In the genomic region with DNA sequence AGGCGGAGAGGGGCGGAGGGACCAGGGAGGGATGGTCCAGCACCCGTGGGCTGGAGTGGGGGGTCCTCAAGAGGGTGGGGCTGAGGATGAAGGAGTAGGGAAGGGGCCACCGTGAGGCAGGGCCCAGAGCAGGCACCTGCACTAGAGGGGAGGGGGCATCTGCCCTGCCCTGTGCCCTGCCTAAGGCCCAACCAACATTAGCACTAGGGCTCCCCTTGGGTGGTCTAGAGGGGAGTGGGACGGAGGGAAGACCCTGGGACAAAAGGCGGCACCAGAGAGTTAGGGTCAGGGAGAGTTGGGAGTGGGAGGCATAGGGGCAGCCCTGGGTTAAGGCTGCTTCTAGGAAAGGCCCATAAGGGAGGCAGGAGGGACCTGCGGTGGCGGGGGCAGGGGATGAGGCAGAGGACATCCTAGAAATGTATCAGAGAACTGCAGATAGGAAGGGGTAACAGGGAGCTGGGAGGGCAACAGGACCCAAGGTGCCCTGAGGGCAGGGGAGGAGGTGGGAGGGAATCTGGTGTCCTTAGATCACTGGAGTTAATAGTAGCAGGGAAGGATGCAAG, we compare ENCODE assay signal across 9 cellular contexts. TPM values are rescaled to one million over a fixed set of nuclear protein-coding genes. Genes with fewer than 3 reads are reported as not detected.
DNase-seq lines count a peak whose midpoint lies in the region; ATAC-seq lines count a peak whose summit lies in the region.
"Had no signal": no experiment of that assay in that cellular context is flagged by ENCODE, and none has a peak within 500 bp of the region (broad histone marks: within the 10 kb centered on the region; RNA-seq: fewer than 3 reads in every experiment).

No MANE protein-coding gene starts in this region.

- CTCF ChIA-PET in activated CD4-positive, alpha-beta memory T cell treated with anti-CD3 and anti-CD28 coated beads, Interleukin-2, amount 10 ng/mL, durations not matched to agents 7 days and 5 days (lab: Charles Lee): interaction anchor here (1.0 to 7.4 kb wide), 4 partner anchors 10 to 97 kb away, joined by 3 to 94 read pairs (median 4); no protein-coding TSS in a partner anchor

- H3K4me3 Mint-ChIP-seq in activated CD4-positive, alpha-beta memory T cell treated with anti-CD3 and anti-CD28 coated beads, Interleukin-2, amount 10 ng/mL, durations not matched to agents 7 days and 5 days: peak overlapping the region; percentile 96
- H3K4me3 Mint-ChIP-seq in stimulated activated effector memory CD8-positive, alpha-beta T cell treated with anti-CD3 and anti-CD28 coated beads, Interleukin-12 subunit alpha, Interleukin-12 subunit beta, amount 100 ng/mL, for 72 hours: peak overlapping the region; percentile 100

- no peak overlapping the region for H2AFZ ChIP-seq in trophoblast cell (ENCODE audit: insufficient read depth, low read length, poor library complexity)

- no peak overlapping the region for H3K23ac ChIP-seq in trophoblast cell (ENCODE audit: low read length)

- H2BK12ac ChIP-seq in trophoblast cell (ENCODE audit: low read length): no peak overlapping the region

- H2BK5ac ChIP-seq in trophoblast cell (ENCODE audit: low read depth, low read length, poor library complexity): no peak overlapping the region

- H3K4ac ChIP-seq in trophoblast cell (ENCODE audit: low read depth, low read length): no peak overlapping the region

- H3K27me3 Mint-ChIP-seq in activated CD4-positive, alpha-beta memory T cell treated with anti-CD3 and anti-CD28 coated beads, Interleukin-2, amount 10 ng/mL, durations not matched to agents 7 days and 5 days: no peaks in the 10 kb centered on the region

- DNase-seq in HAP-1 (ENCODE audit: low spot score in 2 of 2): peak in 1 of 2 experiments; percentile 44
- no peak for DNase-seq in activated CD4-positive, alpha-beta memory T cell treated with anti-CD3 and anti-CD28 coated beads, Interleukin-2, amount 10 ng/mL, durations not matched to agents 7 days and 5 days
- DNase-seq in iPS DF 6.9 (ENCODE audit: low read depth, low spot score): no peak
- DNase-seq in stimulated activated effector memory CD8-positive, alpha-beta T cell treated with anti-CD3 and anti-CD28 coated beads, Interleukin-12 subunit alpha, Interleukin-12 subunit beta, amount 100 ng/mL, for 72 hours (ENCODE audit: low spot score in 2 of 2): no peak
- no peak for DNase-seq in trophoblast cell
- DNase-seq in NCI-H345 (lab: John Stamatoyannopoulos, UW): no peak
- DNase-seq: cortex of kidney; stimulated activated CD4-positive, alpha-beta T cell treated with anti-CD3 and anti-CD28 coated beads, Interleukin-1b, Interleukin-23, amount 100 ng/mL, for 48 hours had no signal

- H3K79me2 ChIP-seq in trophoblast cell (ENCODE audit: control insufficient read depth, insufficient read depth, low read length, poor library complexity): no peaks in the 10 kb centered on the region

- H3K4me3 ChIP-seq in HAP-1 (peak overlapping the region; percentile 61), iPS DF 6.9 (ENCODE audit: low read length) (peak overlapping the region; percentile 70; the same call in 1 of the 2 replicates), trophoblast cell (ENCODE audit: low read depth, low read length) (no peak overlapping the region)

- H3K9me3 Mint-ChIP-seq in activated CD4-positive, alpha-beta memory T cell treated with anti-CD3 and anti-CD28 coated beads, Interleukin-2, amount 10 ng/mL, durations not matched to agents 7 days and 5 days: no peaks in the 10 kb centered on the region
- H3K9me3 Mint-ChIP-seq in stimulated activated effector memory CD8-positive, alpha-beta T cell treated with anti-CD3 and anti-CD28 coated beads, Interleukin-12 subunit alpha, Interleukin-12 subunit beta, amount 100 ng/mL, for 72 hours: no peaks in the 10 kb centered on the region

- no peak overlapping the region for H4K12ac ChIP-seq in trophoblast cell (ENCODE audit: low read depth, low read length)

- H3K27me3 ChIP-seq in HAP-1 (ENCODE audit: low read depth): no peaks in the 10 kb centered on the region
- H3K27me3 ChIP-seq in iPS DF 6.9 (ENCODE audit: control insufficient read depth, insufficient read depth, low read length): peaks cover 13% of the 10 kb centered on the region; the same call in 1 of the 2 replicates
- H3K27me3 ChIP-seq in trophoblast cell (ENCODE audit: insufficient read depth, low read length): peaks cover 16% of the 10 kb centered on the region

- in situ Hi-C loops in HAP-1 (cut with MboI; ENCODE audit: low sequenced_read_pairs): no loop called here

- no peak overlapping the region for H2BK120ac ChIP-seq in trophoblast cell (ENCODE audit: insufficient read depth, low read length, poor library complexity)

- H3K27ac ChIP-seq in iPS DF 6.9 (ENCODE audit: low read length) (no peak overlapping the region), trophoblast cell (ENCODE audit: low read depth, low read length) (no peak overlapping the region)

- H3K14ac ChIP-seq in trophoblast cell (ENCODE audit: low read length): no peak overlapping the region

- no peak overlapping the region for H3K4me2 ChIP-seq in trophoblast cell (ENCODE audit: low read length)

- H4K91ac ChIP-seq in trophoblast cell (ENCODE audit: low read depth, low read length): no peak overlapping the region

- H3K18ac ChIP-seq in trophoblast cell (ENCODE audit: low read length): no peak overlapping the region

- no peak overlapping the region for H3K9ac ChIP-seq in trophoblast cell (ENCODE audit: low read length)

- H3K27ac Mint-ChIP-seq in activated CD4-positive, alpha-beta memory T cell treated with anti-CD3 and anti-CD28 coated beads, Interleukin-2, amount 10 ng/mL, durations not matched to agents 7 days and 5 days: no peak overlapping the region
- H3K27ac Mint-ChIP-seq in stimulated activated effector memory CD8-positive, alpha-beta T cell treated with anti-CD3 and anti-CD28 coated beads, Interleukin-12 subunit alpha, Interleukin-12 subunit beta, amount 100 ng/mL, for 72 hours: peak overlapping the region; percentile 95

- H4K8ac ChIP-seq in trophoblast cell (ENCODE audit: low read depth, low read length): no peak overlapping the region

- H2AK5ac ChIP-seq in trophoblast cell (ENCODE audit: low read length): no peak overlapping the region

- no CpG with 5 or more reads among the region's 8 CpGs for WGBS in iPS DF 6.9 (ENCODE audit: insufficient coverage, insufficient read length)
- whole genome bisulfite sequencing in trophoblast cell (ENCODE audit: extremely low coverage, insufficient coverage, insufficient read length): no CpG with 5 or more reads among the region's 8 CpGs

- peaks cover 3% of the 10 kb centered on the region for H3K36me3 Mint-ChIP-seq in activated CD4-positive, alpha-beta memory T cell treated with anti-CD3 and anti-CD28 coated beads, Interleukin-2, amount 10 ng/mL, durations not matched to agents 7 days and 5 days (ENCODE audit: low read depth)
- peaks cover 14% of the 10 kb centered on the region for H3K36me3 Mint-ChIP-seq in stimulated activated effector memory CD8-positive, alpha-beta T cell treated with anti-CD3 and anti-CD28 coated beads, Interleukin-12 subunit alpha, Interleukin-12 subunit beta, amount 100 ng/mL, for 72 hours

- H3K79me1 ChIP-seq in trophoblast cell (ENCODE audit: low read length): peaks cover 2% of the 10 kb centered on the region

- ATAC-seq in stimulated activated effector memory CD8-positive, alpha-beta T cell treated with anti-CD3 and anti-CD28 coated beads, Interleukin-12 subunit alpha, Interleukin-12 subunit beta, amount 100 ng/mL, for 72 hours: no peak
- ATAC-seq in GM21786 (IDR thresholded peaks at IDR 0.05; ENCODE audit: unreplicated experiment): no peak

- POLR2A ChIA-PET in activated CD4-positive, alpha-beta memory T cell treated with anti-CD3 and anti-CD28 coated beads, Interleukin-2, amount 10 ng/mL, durations not matched to agents 7 days and 5 days (lab: Charles Lee): interaction anchor here (0.7 to 1.4 kb wide), 5 partner anchors 11 to 94 kb away, joined by 3 to 5 read pairs (median 3); no protein-coding TSS in a partner anchor

- H3K4me1 ChIP-seq in HAP-1 (no peaks in the 10 kb centered on the region; the same call in 1 of the 2 replicates), iPS DF 6.9 (ENCODE audit: control insufficient read depth, insufficient read depth, low read length) (peaks cover 8% of the 10 kb centered on the region), trophoblast cell (ENCODE audit: control insufficient read depth in 1 of 2, insufficient read depth in 2 of 2, low read length in 2 of 2) (peaks cover 12 to 14% of the 10 kb centered on the region in 2 experiments)

- no peaks in the 10 kb centered on the region for H3K9me3 ChIP-seq in HAP-1
- no peaks in the 10 kb centered on the region for H3K9me3 ChIP-seq in iPS DF 6.9 (ENCODE audit: control insufficient read depth, insufficient read depth, low read length)
- peaks cover 6% of the 10 kb centered on the region for H3K9me3 ChIP-seq in trophoblast cell (ENCODE audit: insufficient read depth, low read depth, low read length)

- H3K36me3 ChIP-seq in HAP-1 (replicated peaks) (no peaks in the 10 kb centered on the region), iPS DF 6.9 (ENCODE audit: control insufficient read depth, insufficient read depth, low read length) (no peaks in the 10 kb centered on the region), trophoblast cell (ENCODE audit: control insufficient read depth in 1 of 2, insufficient read depth in 2 of 2, low read length in 2 of 2) (no peaks in the 10 kb centered on the region)

- H3K4me1 Mint-ChIP-seq in activated CD4-positive, alpha-beta memory T cell treated with anti-CD3 and anti-CD28 coated beads, Interleukin-2, amount 10 ng/mL, durations not matched to agents 7 days and 5 days: peaks cover 51% of the 10 kb centered on the region
- peaks cover 59% of the 10 kb centered on the region for H3K4me1 Mint-ChIP-seq in stimulated activated effector memory CD8-positive, alpha-beta T cell treated with anti-CD3 and anti-CD28 coated beads, Interleukin-12 subunit alpha, Interleukin-12 subunit beta, amount 100 ng/mL, for 72 hours

RNA-seq across cellular contexts. Expression of a gene that starts 24.5 kb away (rescaled TPM):
- 100 to 1,000 TPM; 318 to 346 TPM for total RNA-seq in activated CD4-positive, alpha-beta memory T cell treated with anti-CD3 and anti-CD28 coated beads, Interleukin-2, amount 10 ng/mL, durations not matched to agents 7 days and 5 days
- 0.15 and 0.29 TPM in 2 replicates for polyA plus RNA-seq in trophoblast cell (2013)
